1 cellular context compared by ENCODE assay signal in genomic region chr20:40668449-40669228, GRCh38.
A peak's percentile ranks its signal among the peaks of the same experiment; 100 is the strongest.
TF ChIP-seq lines count a peak whose summit lies in the region.

No MANE protein-coding gene starts in this region.

TF ChIP-seq in HEK293, 187 proteins besides CTCF, POLR2A, EP300 and RAD21 (continued from another document):
- TF ChIP-seq, protein P1, sequence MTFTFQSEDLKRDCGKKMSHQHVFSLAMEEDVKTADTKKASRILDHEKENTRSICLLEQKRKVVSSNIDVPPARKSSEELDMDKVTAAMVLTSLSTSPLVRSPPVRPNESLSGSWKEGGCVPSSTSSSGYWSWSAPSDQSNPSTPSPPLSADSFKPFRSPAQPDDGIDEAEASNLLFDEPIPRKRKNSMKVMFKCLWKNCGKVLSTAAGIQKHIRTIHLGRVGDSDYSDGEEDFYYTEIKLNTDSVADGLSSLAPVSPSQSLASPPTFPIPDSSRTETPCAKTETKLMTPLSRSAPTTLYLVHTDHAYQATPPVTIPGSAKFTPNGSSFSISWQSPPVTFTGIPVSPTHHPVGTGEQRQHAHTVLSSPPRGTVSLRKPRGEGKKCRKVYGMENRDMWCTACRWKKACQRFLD (tag by site-specific recombination; IDR thresholded peaks at IDR 0.05): no peak
- TF ChIP-seq TRIM28 (IDR thresholded peaks at IDR 0.05; ENCODE audit: borderline replicate concordance, low read length): peak; percentile 40; the same call in 1 of the 2 replicates
